ENCODE assay signal across 18 cellular contexts in genomic region chr10:130231211-130231850, GRCh38.
"Had no signal": no experiment of that assay in that cellular context is flagged by ENCODE, and none has a peak within 500 bp of the region (broad histone marks: within the 10 kb centered on the region; RNA-seq: fewer than 3 reads in every experiment).

No MANE protein-coding gene starts in this region.

- ATAC-seq: pancreas, psoas muscle, SK-N-SH treated with all-trans-retinoic acid at 6 μM for 48 hours, T-helper 17 cell, WTC11 had no signal

- DNase-seq: activated CD4-positive, alpha-beta memory T cell treated with anti-CD3 and anti-CD28 coated beads, Interleukin-2, amount 10 ng/mL, durations not matched to agents 7 days and 5 days; activated CD4-positive, alpha-beta T cell treated with anti-CD3 and anti-CD28 coated beads for 1 hour; activated CD4-positive, alpha-beta T cell treated with anti-CD3 and anti-CD28 coated beads, Interleukin-2, amount 10 ng/mL, durations not matched to agents 7 days and 5 days; activated effector memory CD4-positive, alpha-beta T cell treated with anti-CD3 and anti-CD28 coated beads, Interleukin-2, amount 50 U/mL, for 16 hours; activated naive CD4-positive, alpha-beta T cell treated with anti-CD3 and anti-CD28 coated beads, Interleukin-2, amount 10 ng/mL, durations not matched to agents 7 days and 5 days; amniotic stem cell; brain microvascular endothelial cell; caudate nucleus; foreskin fibroblast; hippocampal formation; psoas muscle; stimulated activated naive CD4-positive, alpha-beta T cell treated with Interleukin-2 at 50 U/mL for 16 hours; T-helper 17 cell; testis; trophoblast cell had no signal
